ENCODE assay signal across 8 cellular contexts in genomic region chr19:35644987-35645679, GRCh38. TPM values are rescaled to one million over a fixed set of nuclear protein-coding genes. Genes with fewer than 3 reads are reported as not detected.
DNase-seq lines count a peak whose midpoint lies in the region; ATAC-seq and TF ChIP-seq lines count a peak whose summit lies in the region.

No MANE protein-coding gene starts in this region.

- no peaks in the 10 kb centered on the region for H3K27me3 ChIP-seq in CD4-positive, alpha-beta memory T cell (ENCODE audit: insufficient read depth, low read length)
- no peaks in the 10 kb centered on the region for H3K27me3 ChIP-seq in rectal smooth muscle tissue (ENCODE audit: control insufficient read depth, insufficient read depth, low read length)
- no peaks in the 10 kb centered on the region for H3K27me3 ChIP-seq in aorta (ENCODE audit: control insufficient read depth in 1 of 2, insufficient read depth in 2 of 2, low read length in 1 of 2)

- H3K9me3 Mint-ChIP-seq in CD4-positive, alpha-beta memory T cell = no peaks in the 10 kb centered on the region
- no peaks in the 10 kb centered on the region for H3K9me3 Mint-ChIP-seq in activated naive CD8-positive, alpha-beta T cell treated with anti-CD3 and anti-CD28 coated beads, Interleukin-2, amount 10 ng/mL, durations not matched to agents 7 days and 5 days

- ATAC-seq in SK-N-SH treated with all-trans-retinoic acid at 6 μM for 48 hours (peak; percentile 14), left ventricle myocardium superior (peak; percentile 54), aorta (ENCODE audit: low FRiP score) (peak; percentile 73), esophagus mucosa (no peak)
- ATAC-seq in activated naive CD8-positive, alpha-beta T cell treated with anti-CD3 and anti-CD28 coated beads, Interleukin-2, amount 10 ng/mL, durations not matched to agents 7 days and 5 days (ENCODE audit: low read depth) = no peak

- no peaks in the 10 kb centered on the region for H3K36me3 ChIP-seq in CD4-positive, alpha-beta memory T cell (ENCODE audit: insufficient read depth, low read length)
- no peaks in the 10 kb centered on the region for H3K36me3 ChIP-seq in rectal smooth muscle tissue (ENCODE audit: control insufficient read depth, insufficient read depth, low read length)
- no peaks in the 10 kb centered on the region for H3K36me3 ChIP-seq in aorta (ENCODE audit: control insufficient read depth in 1 of 2, insufficient read depth in 2 of 2, low read length in 1 of 2)

- peaks cover 19 to 53% (median 37%) of the 10 kb centered on the region in 4 donors for H3K4me1 Mint-ChIP-seq in CD4-positive, alpha-beta memory T cell
- H3K4me1 Mint-ChIP-seq in activated naive CD8-positive, alpha-beta T cell treated with anti-CD3 and anti-CD28 coated beads, Interleukin-2, amount 10 ng/mL, durations not matched to agents 7 days and 5 days = peaks cover 43% of the 10 kb centered on the region

- peak overlapping the region; percentile 88 to 96 (median 94) for H3K27ac Mint-ChIP-seq in CD4-positive, alpha-beta memory T cell
- peak overlapping the region; percentile 80 for H3K27ac Mint-ChIP-seq in activated naive CD8-positive, alpha-beta T cell treated with anti-CD3 and anti-CD28 coated beads, Interleukin-2, amount 10 ng/mL, durations not matched to agents 7 days and 5 days

- H3K36me3 Mint-ChIP-seq in CD4-positive, alpha-beta memory T cell = peaks cover 0 to 12% of the 10 kb centered on the region in 2 donors
- H3K36me3 Mint-ChIP-seq in activated naive CD8-positive, alpha-beta T cell treated with anti-CD3 and anti-CD28 coated beads, Interleukin-2, amount 10 ng/mL, durations not matched to agents 7 days and 5 days = no peaks in the 10 kb centered on the region

- intact Hi-C loops in CD4-positive, alpha-beta memory T cell (cut with micrococcal nuclease) = loop anchor here (1.0 to 5.0 kb wide), 4 partner anchors 17 to 100 kb away; partner anchors contain the start of genes HAUS5, PSENEN, TMEM147 and U2AF1L4
- intact Hi-C loops in left ventricle myocardium superior (cut with micrococcal nuclease) = no loop called here
- intact Hi-C loops in aorta (cut with DNase I) = no loop called here

- H3K9ac ChIP-seq in rectal smooth muscle tissue (ENCODE audit: low read length) = peak overlapping the region; percentile 22

- no peaks in the 10 kb centered on the region for H3K9me3 ChIP-seq in CD4-positive, alpha-beta memory T cell (ENCODE audit: control insufficient read depth in 1 of 2, low read length in 2 of 2)
- H3K9me3 ChIP-seq in aorta (ENCODE audit: control insufficient read depth, low read length) = no peaks in the 10 kb centered on the region

- H3K27me3 Mint-ChIP-seq in CD4-positive, alpha-beta memory T cell = no peaks in the 10 kb centered on the region
- H3K27me3 Mint-ChIP-seq in activated naive CD8-positive, alpha-beta T cell treated with anti-CD3 and anti-CD28 coated beads, Interleukin-2, amount 10 ng/mL, durations not matched to agents 7 days and 5 days = no peaks in the 10 kb centered on the region

- H3K4me3 ChIP-seq in CD4-positive, alpha-beta memory T cell (ENCODE audit: low read length in 2 of 2) = peak overlapping the region in 1 of 2 donors; percentile 91
- H3K4me3 ChIP-seq in rectal smooth muscle tissue (ENCODE audit: low read length) (peak overlapping the region; percentile 73), aorta (ENCODE audit: low read length in 2 of 2) (peak overlapping the region; percentile 32 to 67)

- CTCF ChIA-PET in CD4-positive, alpha-beta memory T cell (lab: Charles Lee; ENCODE audit: partially characterized antibody) = interaction anchor here (0.8 to 1.1 kb wide), 3 partner anchors 13 to 96 kb away, joined by 3 to 6 read pairs (median 4); no protein-coding TSS in a partner anchor

- POLR2A ChIA-PET in CD4-positive, alpha-beta memory T cell (lab: Charles Lee; ENCODE audit: partially characterized antibody) = interaction anchor here (0.6 to 5.0 kb wide), 13 partner anchors 15 to 307 kb away, joined by 3 to 51 read pairs (median 5); partner anchors contain the start of genes HAUS5, LIN37, PSENEN and RBM42
- POLR2A ChIA-PET in activated naive CD8-positive, alpha-beta T cell treated with anti-CD3 and anti-CD28 coated beads, Interleukin-2, amount 10 ng/mL, durations not matched to agents 7 days and 5 days (lab: Charles Lee) = interaction anchor here (0.6 to 3.6 kb wide), 12 partner anchors 13 to 112 kb away, joined by 3 to 21 read pairs (median 4); partner anchors contain the start of genes HAUS5, HSPB6 and RBM42

- WGBS in aorta, 2 donors = 15 to 16% methylated on average over 20 of the region's 20 CpGs

- peak; percentile 47 to 69 (median 54) for DNase-seq in CD4-positive, alpha-beta memory T cell
- peak; percentile 23 for DNase-seq in LoVo (ENCODE audit: low spot score)
- DNase-seq in activated naive CD8-positive, alpha-beta T cell treated with anti-CD3 and anti-CD28 coated beads, Interleukin-2, amount 10 ng/mL, durations not matched to agents 7 days and 5 days = peak; percentile 84
- peak; percentile 92 for DNase-seq in left ventricle myocardium superior
- DNase-seq in aorta = peak; percentile 93 to 96

- H3K4me1 ChIP-seq in CD4-positive, alpha-beta memory T cell (ENCODE audit: insufficient read depth, low read length) = peaks cover 52% of the 10 kb centered on the region
- peaks cover 9% of the 10 kb centered on the region for H3K4me1 ChIP-seq in rectal smooth muscle tissue (ENCODE audit: control insufficient read depth, insufficient read depth, low read length)
- no peaks in the 10 kb centered on the region for H3K4me1 ChIP-seq in aorta (ENCODE audit: control insufficient read depth in 1 of 2, insufficient read depth in 2 of 2, low read length in 2 of 2)

- H3K27ac ChIP-seq in CD4-positive, alpha-beta memory T cell (ENCODE audit: low read depth, low read length) = peak overlapping the region; percentile 76
- H3K27ac ChIP-seq in rectal smooth muscle tissue (ENCODE audit: low read depth, low read length) (peak overlapping the region; percentile 73), aorta (ENCODE audit: low read depth in 1 of 2, low read length in 2 of 2) (peak overlapping the region; percentile 2 to 49)

- peak overlapping the region; percentile 87 to 92 (median 90) for H3K4me3 Mint-ChIP-seq in CD4-positive, alpha-beta memory T cell
- peak overlapping the region; percentile 82 for H3K4me3 Mint-ChIP-seq in activated naive CD8-positive, alpha-beta T cell treated with anti-CD3 and anti-CD28 coated beads, Interleukin-2, amount 10 ng/mL, durations not matched to agents 7 days and 5 days

TF ChIP-seq in SK-N-SH treated with all-trans-retinoic acid at 6 μM for 48 hours, 23 proteins besides CTCF, POLR2A, EP300 and RAD21 (continues in another document):
- no peak for TF ChIP-seq CREB5 (CRISPR knock-in tag; IDR thresholded peaks at IDR 0.05; ENCODE audit: low read depth)
- no peak for TF ChIP-seq ARNTL (CRISPR knock-in tag; IDR thresholded peaks at IDR 0.05; ENCODE audit: borderline replicate concordance, low read depth)
- TF ChIP-seq ZNF70 (CRISPR knock-in tag; IDR thresholded peaks at IDR 0.05) = no peak

RNA-seq across cellular contexts. Expression of gene COX6B1, which starts 3.0 kb away (rescaled TPM):
- 100 to 1,000 TPM; 212 to 250 TPM for total RNA-seq in CD4-positive, alpha-beta memory T cell
- polyA plus RNA-seq in CD4-positive, alpha-beta memory T cell = 100 to 1,000 TPM; 747 to 810 TPM
- total RNA-seq in activated naive CD8-positive, alpha-beta T cell treated with anti-CD3 and anti-CD28 coated beads, Interleukin-2, amount 10 ng/mL, durations not matched to agents 7 days and 5 days = 100 to 1,000 TPM; 407 to 412 TPM
- total RNA-seq in left ventricle myocardium superior (1,553 TPM), aorta (100 to 1,000 TPM; 196 to 216 TPM), esophagus mucosa (553 TPM)
- polyA plus RNA-seq in aorta = 100 to 1,000 TPM; 502 to 730 TPM

RNA-seq across cellular contexts. Expression of gene ETV2, which starts 3.6 kb away (rescaled TPM):
- total RNA-seq in CD4-positive, alpha-beta memory T cell = 1 to 10 TPM in 1 of 2 experiments, not detected in 1; 1.3 TPM
- polyA plus RNA-seq in CD4-positive, alpha-beta memory T cell = 1 to 10 TPM; 1.1 to 1.2 TPM
- 1 to 10 TPM; 1.6 to 1.9 TPM for total RNA-seq in activated naive CD8-positive, alpha-beta T cell treated with anti-CD3 and anti-CD28 coated beads, Interleukin-2, amount 10 ng/mL, durations not matched to agents 7 days and 5 days
- total RNA-seq in left ventricle myocardium superior (0.27 TPM), aorta (1 to 10 TPM in 1 of 2 donors, under 1 TPM in 1; 0.62 to 1.2 TPM), esophagus mucosa (2.2 TPM)
- 1 to 10 TPM in 1 of 2 donors, under 1 TPM in 1; 0.46 to 1.9 TPM for polyA plus RNA-seq in aorta

RNA-seq across cellular contexts. Expression of gene RBM42, which starts 16.3 kb away (rescaled TPM):
- total RNA-seq in CD4-positive, alpha-beta memory T cell = 10 to 100 TPM; 53.0 to 55.8 TPM
- 10 to 100 TPM; 42.9 to 61.0 TPM for polyA plus RNA-seq in CD4-positive, alpha-beta memory T cell
- total RNA-seq in activated naive CD8-positive, alpha-beta T cell treated with anti-CD3 and anti-CD28 coated beads, Interleukin-2, amount 10 ng/mL, durations not matched to agents 7 days and 5 days = 10 to 100 TPM; 87.4 to 92.2 TPM
- total RNA-seq in left ventricle myocardium superior (51.0 TPM), aorta (10 to 100 TPM; 53.7 to 62.0 TPM), esophagus mucosa (52.7 TPM)
- 10 to 100 TPM; 41.8 to 66.8 TPM for polyA plus RNA-seq in aorta

RNA-seq across cellular contexts. Expression of gene UPK1A, which starts 21.2 kb away (rescaled TPM):
- total RNA-seq in CD4-positive, alpha-beta memory T cell = under 1 TPM; 0.55 to 0.72 TPM
- polyA plus RNA-seq in CD4-positive, alpha-beta memory T cell = not detected
- 1 to 10 TPM in 1 of 2 experiments, under 1 TPM in 1; 0.88 to 1.7 TPM for total RNA-seq in activated naive CD8-positive, alpha-beta T cell treated with anti-CD3 and anti-CD28 coated beads, Interleukin-2, amount 10 ng/mL, durations not matched to agents 7 days and 5 days
- total RNA-seq in left ventricle myocardium superior (not detected), aorta (not detected), esophagus mucosa (3.8 TPM)
- polyA plus RNA-seq in aorta = 1 to 10 TPM in 1 of 2 donors, under 1 TPM in 1; 0.54 to 1.5 TPM

RNA-seq across cellular contexts. Expression of gene HAUS5, which starts 32.6 kb away (rescaled TPM):
- total RNA-seq in CD4-positive, alpha-beta memory T cell = 10 to 100 TPM; 28.2 to 29.3 TPM
- 1 to 10 TPM; 7.8 to 9.4 TPM for polyA plus RNA-seq in CD4-positive, alpha-beta memory T cell
- total RNA-seq in activated naive CD8-positive, alpha-beta T cell treated with anti-CD3 and anti-CD28 coated beads, Interleukin-2, amount 10 ng/mL, durations not matched to agents 7 days and 5 days = 10 to 100 TPM; 50.5 to 51.7 TPM
- total RNA-seq in left ventricle myocardium superior = 3.9 TPM
- total RNA-seq in aorta = 10 to 100 TPM in 1 of 2 donors, 1 to 10 TPM in 1; 5.3 to 10.5 TPM
- 10 to 100 TPM in 1 of 2 donors, 1 to 10 TPM in 1; 2.9 to 17.5 TPM for polyA plus RNA-seq in aorta
- total RNA-seq in esophagus mucosa = 15.4 TPM

Comparison
In these comparisons a context has a peak if more than half of its experiments do, and no peak if none do; other contexts are left out.
1. DNase-seq: peak in every context shown above with its lines; median percentile 94 in aorta; 92 in left ventricle myocardium superior; 84 in activated naive CD8-positive, alpha-beta T cell treated with anti-CD3 and anti-CD28 coated beads, Interleukin-2, amount 10 ng/mL, durations not matched to agents 7 days and 5 days; 54 in CD4-positive, alpha-beta memory T cell; 23 in LoVo.
2. H3K27ac ChIP-seq: peak in every context shown above with its lines; median percentile 76 in CD4-positive, alpha-beta memory T cell; 73 in rectal smooth muscle tissue; 26 in aorta.
3. ATAC-seq: peak in SK-N-SH treated with all-trans-retinoic acid at 6 μM for 48 hours (single experiment), left ventricle myocardium superior (single experiment) and aorta (single experiment); none in activated naive CD8-positive, alpha-beta T cell treated with anti-CD3 and anti-CD28 coated beads, Interleukin-2, amount 10 ng/mL, durations not matched to agents 7 days and 5 days (single experiment) and esophagus mucosa (single experiment).